16 cellular contexts compared by ENCODE assay signal in the genomic region with DNA sequence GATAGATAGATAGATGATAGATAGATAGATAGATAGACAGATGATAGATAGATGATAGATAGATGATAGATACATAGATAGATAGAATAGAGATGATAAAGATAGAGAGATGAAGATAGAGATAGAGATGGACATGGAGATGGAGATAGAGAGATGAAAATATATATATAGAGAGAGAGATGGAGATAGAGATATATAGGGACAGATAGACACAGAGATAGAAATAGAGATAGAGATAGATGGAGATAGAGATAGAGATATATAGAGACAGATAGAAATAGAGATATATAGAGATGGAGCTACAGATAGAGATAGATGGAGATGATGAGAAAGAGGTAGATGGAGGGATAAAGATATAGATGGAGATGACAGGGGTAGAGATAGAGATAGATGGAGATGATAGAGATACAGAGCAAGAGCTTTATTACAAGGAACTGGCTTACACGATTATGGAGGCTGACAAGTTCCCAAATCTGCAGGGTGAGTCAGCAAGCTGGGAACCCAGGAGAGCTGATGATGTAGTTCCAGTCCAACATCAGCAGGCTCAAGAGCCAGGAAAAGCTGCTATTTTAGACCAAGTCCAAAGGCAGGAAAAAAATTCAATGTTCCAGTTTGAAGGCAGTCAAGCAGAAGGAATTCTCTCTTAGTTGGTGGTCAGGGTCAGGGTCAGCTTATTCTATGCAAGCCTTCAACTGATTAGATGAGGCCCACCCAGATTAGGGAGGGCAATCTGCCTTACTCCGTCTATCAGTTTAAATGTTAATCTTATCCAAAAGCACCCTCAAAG. TPM values are rescaled to one million over a fixed set of nuclear protein-coding genes. Genes with fewer than 3 reads are reported as not detected.
DNase-seq lines count a peak whose midpoint lies in the region; ATAC-seq and TF ChIP-seq lines count a peak whose summit lies in the region.
"Had no signal": no experiment of that assay in that cellular context is flagged by ENCODE, and none has a peak within 500 bp of the region (broad histone marks: within the 10 kb centered on the region; RNA-seq: fewer than 3 reads in every experiment).

No MANE protein-coding gene starts in this region.

- peaks cover 26% of the 10 kb centered on the region for H3K79me2 ChIP-seq in SK-N-SH (ENCODE audit: insufficient read depth)

- H2AFZ ChIP-seq in SK-N-SH (ENCODE audit: low read depth): no peak overlapping the region

- TF ChIP-seq CTCF in SK-N-SH (IDR thresholded peaks at IDR 0.05): no peak
- TF ChIP-seq CTCF in astrocyte of the spinal cord (IDR thresholded peaks at IDR 0.05; ENCODE audit: low read depth, low read length): no peak
- no peak for TF ChIP-seq CTCF in tibial artery (IDR thresholded peaks at IDR 0.05)

- TF ChIP-seq EP300 in SK-N-SH (IDR thresholded peaks at IDR 0.05; ENCODE audit: borderline replicate concordance in 1 of 2, low read depth in 1 of 2, low read length in 1 of 2): no peak

- intact Hi-C loops in left cardiac atrium (cut with DNase I) (no loop called here), tibial artery (cut with DNase I; ENCODE audit: low total_unique reads) (no loop called here)

- DNase-seq in SK-N-SH: no peak
- DNase-seq in astrocyte of the spinal cord (ENCODE audit: low read depth, low spot score): peak; percentile 46
- DNase-seq in left cardiac atrium: peak; percentile 26
- peak; percentile 70 to 91 for DNase-seq in tibial artery
- no peak for DNase-seq in NCI-H1105 (lab: John Stamatoyannopoulos, UW)
- no peak for DNase-seq in activated T-cell treated with anti-CD3 and anti-CD28 coated beads, Interleukin-2, amount 50 U/mL, for 1 hour
- DNase-seq: CD4-positive, CD25-positive, alpha-beta regulatory T cell; DND-41; hippocampal formation; NCI-H1092 treated with DMSO at 0.1 percent for 48 hours; T-cell; trophoblast cell had no signal

- H3K9ac ChIP-seq in SK-N-SH: no peak overlapping the region

- CTCF ChIA-PET in SK-N-SH (lab: Yijun Ruan, JAX): interaction anchor here (2.4 kb wide), 1 partner anchor 27 kb away, joined by 8 read pairs; no protein-coding TSS in a partner anchor

- POLR2A ChIA-PET in SK-N-SH (lab: Yijun Ruan, JAX): no interaction called here

- TF ChIP-seq RAD21 in SK-N-SH (IDR thresholded peaks at IDR 0.05; ENCODE audit: low read length): no peak

- H3F3A ChIP-seq in SK-N-SH (replicated peaks; ENCODE audit: insufficient read depth): peaks cover 96% of the 10 kb centered on the region

- peaks cover 3 to 59% of the 10 kb centered on the region in 2 experiments; a peak in 3 of 4 replicates for H3K4me1 ChIP-seq in SK-N-SH (ENCODE audit: control insufficient read depth in 1 of 2, insufficient read depth in 2 of 2, low read depth in 1 of 2, low read length in 1 of 2)
- peaks cover 0 to 70% (median 30%) of the 10 kb centered on the region in 4 donors for H3K4me1 ChIP-seq in tibial artery

- ATAC-seq in SK-N-SH treated with all-trans-retinoic acid at 6 μM for 48 hours: no peak
- ATAC-seq in left cardiac atrium: peak; percentile 38 to 70
- no peak for ATAC-seq in HG03280 (IDR thresholded peaks at IDR 0.05; ENCODE audit: unreplicated experiment)
- ATAC-seq: T-cell had no signal

- H3K9me2 ChIP-seq in SK-N-SH: no peaks in the 10 kb centered on the region

- H3K4me2 ChIP-seq in SK-N-SH: no peak overlapping the region

- in situ Hi-C loops in astrocyte of the spinal cord (cut with HindIII; ENCODE audit: low sequenced_read_pairs): no loop called here

- peak overlapping the region in 1 of 2 experiments; percentile 99; a peak in 1 of 4 replicates for H3K27ac ChIP-seq in SK-N-SH (ENCODE audit: low read depth in 2 of 2, low read length in 1 of 2)
- peak overlapping the region; percentile 73 to 80 for H3K27ac ChIP-seq in tibial artery
- H3K27ac ChIP-seq: 22Rv1, skin epidermis had no signal

- H3K27me3 ChIP-seq in SK-N-SH (ENCODE audit: insufficient read depth) (no peaks in the 10 kb centered on the region), tibial artery (no peaks in the 10 kb centered on the region)

- H3K4me3 ChIP-seq in SK-N-SH (ENCODE audit: low read depth in 2 of 2, low read length in 1 of 2) (no peak overlapping the region), astrocyte of the spinal cord (ENCODE audit: low read depth, low read length) (no peak overlapping the region), tibial artery (no peak overlapping the region)
- H3K4me3 ChIP-seq: skin epidermis had no signal

- H4K20me1 ChIP-seq in SK-N-SH (ENCODE audit: insufficient read depth): no peaks in the 10 kb centered on the region

- H3K36me3 ChIP-seq in SK-N-SH (replicated peaks in 1 of 2; ENCODE audit: control insufficient read depth in 1 of 2, insufficient read depth in 2 of 2, low read length in 1 of 2): peaks cover 21 to 34% of the 10 kb centered on the region in 2 experiments
- peaks cover 13 to 23% (median 22%) of the 10 kb centered on the region in 3 donors for H3K36me3 ChIP-seq in tibial artery

- H3K9me3 ChIP-seq in SK-N-SH (no peaks in the 10 kb centered on the region), tibial artery (no peaks in the 10 kb centered on the region)

- WGBS in SK-N-SH (ENCODE audit: low lambda C conversion rate): 33% methylated on average over 2 of the region's 2 CpGs

TF ChIP-seq in SK-N-SH, 30 proteins besides CTCF, POLR2A, EP300 and RAD21:
- TF ChIP-seq POLR2AphosphoS5 (IDR thresholded peaks at IDR 0.05; ENCODE audit: low read depth, low read length): no peak
- TF ChIP-seq RXRA (IDR thresholded peaks at IDR 0.05; ENCODE audit: borderline replicate concordance, low read depth): no peak
- no peak for TF ChIP-seq FOXJ3 (CRISPR knock-in tag; IDR thresholded peaks at IDR 0.05)
- TF ChIP-seq GATA2 (CRISPR knock-in tag; IDR thresholded peaks at IDR 0.05): no peak
- no peak for TF ChIP-seq YY1 (IDR thresholded peaks at IDR 0.05; ENCODE audit: low read depth)
- TF ChIP-seq FOSL2 (IDR thresholded peaks at IDR 0.05; ENCODE audit: borderline replicate concordance, low read depth): peak; percentile 23
- TF ChIP-seq TCF12 (IDR thresholded peaks at IDR 0.05): 0 out of 2 replicates have a peak, but pooled peaks have one; percentile 10
- no peak for TF ChIP-seq CHD2 (IDR thresholded peaks at IDR 0.05; ENCODE audit: low read length, partially characterized antibody)
- TF ChIP-seq, protein P1, sequence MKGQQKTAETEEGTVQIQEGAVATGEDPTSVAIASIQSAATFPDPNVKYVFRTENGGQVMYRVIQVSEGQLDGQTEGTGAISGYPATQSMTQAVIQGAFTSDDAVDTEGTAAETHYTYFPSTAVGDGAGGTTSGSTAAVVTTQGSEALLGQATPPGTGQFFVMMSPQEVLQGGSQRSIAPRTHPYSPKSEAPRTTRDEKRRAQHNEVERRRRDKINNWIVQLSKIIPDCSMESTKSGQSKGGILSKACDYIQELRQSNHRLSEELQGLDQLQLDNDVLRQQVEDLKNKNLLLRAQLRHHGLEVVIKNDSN (IDR thresholded peaks at IDR 0.05; ENCODE audit: borderline replicate concordance, low read depth): no peak
- TF ChIP-seq SIN3A (IDR thresholded peaks at IDR 0.05; ENCODE audit: borderline replicate concordance, low read depth, low read length): no peak; the same call in 1 of the 2 replicates

TF ChIP-seq in SK-N-SH treated with all-trans-retinoic acid at 6 μM for 48 hours, 23 proteins besides CTCF, POLR2A, EP300 and RAD21 (continues in another document):
- TF ChIP-seq ISL1 (CRISPR knock-in tag; IDR thresholded peaks at IDR 0.05): no peak
- TF ChIP-seq GLIS3 (CRISPR knock-in tag; IDR thresholded peaks at IDR 0.05): no peak
- TF ChIP-seq, protein P2, sequence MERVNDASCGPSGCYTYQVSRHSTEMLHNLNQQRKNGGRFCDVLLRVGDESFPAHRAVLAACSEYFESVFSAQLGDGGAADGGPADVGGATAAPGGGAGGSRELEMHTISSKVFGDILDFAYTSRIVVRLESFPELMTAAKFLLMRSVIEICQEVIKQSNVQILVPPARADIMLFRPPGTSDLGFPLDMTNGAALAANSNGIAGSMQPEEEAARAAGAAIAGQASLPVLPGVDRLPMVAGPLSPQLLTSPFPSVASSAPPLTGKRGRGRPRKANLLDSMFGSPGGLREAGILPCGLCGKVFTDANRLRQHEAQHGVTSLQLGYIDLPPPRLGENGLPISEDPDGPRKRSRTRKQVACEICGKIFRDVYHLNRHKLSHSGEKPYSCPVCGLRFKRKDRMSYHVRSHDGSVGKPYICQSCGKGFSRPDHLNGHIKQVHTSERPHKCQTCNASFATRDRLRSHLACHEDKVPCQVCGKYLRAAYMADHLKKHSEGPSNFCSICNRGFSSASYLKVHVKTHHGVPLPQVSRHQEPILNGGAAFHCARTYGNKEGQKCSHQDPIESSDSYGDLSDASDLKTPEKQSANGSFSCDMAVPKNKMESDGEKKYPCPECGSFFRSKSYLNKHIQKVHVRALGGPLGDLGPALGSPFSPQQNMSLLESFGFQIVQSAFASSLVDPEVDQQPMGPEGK (CRISPR knock-in tag; IDR thresholded peaks at IDR 0.05; ENCODE audit: borderline replicate concordance): no peak
- no peak for TF ChIP-seq RARB (CRISPR knock-in tag; IDR thresholded peaks at IDR 0.05)
- no peak for TF ChIP-seq ESRRG (CRISPR knock-in tag; IDR thresholded peaks at IDR 0.05)
- TF ChIP-seq ZFP30 (CRISPR knock-in tag; IDR thresholded peaks at IDR 0.05): no peak
- no peak for TF ChIP-seq OSR1 (CRISPR knock-in tag; IDR thresholded peaks at IDR 0.05)
- TF ChIP-seq SNAI2 (CRISPR knock-in tag; IDR thresholded peaks at IDR 0.05): no peak
- TF ChIP-seq, protein P3, sequence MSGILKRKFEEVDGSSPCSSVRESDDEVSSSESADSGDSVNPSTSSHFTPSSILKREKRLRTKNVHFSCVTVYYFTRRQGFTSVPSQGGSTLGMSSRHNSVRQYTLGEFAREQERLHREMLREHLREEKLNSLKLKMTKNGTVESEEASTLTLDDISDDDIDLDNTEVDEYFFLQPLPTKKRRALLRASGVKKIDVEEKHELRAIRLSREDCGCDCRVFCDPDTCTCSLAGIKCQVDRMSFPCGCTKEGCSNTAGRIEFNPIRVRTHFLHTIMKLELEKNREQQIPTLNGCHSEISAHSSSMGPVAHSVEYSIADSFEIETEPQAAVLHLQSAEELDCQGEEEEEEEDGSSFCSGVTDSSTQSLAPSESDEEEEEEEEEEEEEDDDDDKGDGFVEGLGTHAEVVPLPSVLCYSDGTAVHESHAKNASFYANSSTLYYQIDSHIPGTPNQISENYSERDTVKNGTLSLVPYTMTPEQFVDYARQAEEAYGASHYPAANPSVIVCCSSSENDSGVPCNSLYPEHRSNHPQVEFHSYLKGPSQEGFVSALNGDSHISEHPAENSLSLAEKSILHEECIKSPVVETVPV (CRISPR knock-in tag; IDR thresholded peaks at IDR 0.05): no peak
- no peak for TF ChIP-seq ZC3H10 (CRISPR knock-in tag; IDR thresholded peaks at IDR 0.05)
- no peak for TF ChIP-seq CSDC2 (CRISPR knock-in tag; IDR thresholded peaks at IDR 0.05)

RNA-seq across cellular contexts. Expression of a gene that starts 37.1 kb away (rescaled TPM):
- polyA plus RNA-seq in SK-N-SH (2012; rRNA removed): 968 and 1,061 TPM in 2 replicates
- 882 and 1,015 TPM in 2 replicates for polyA plus RNA-seq in SK-N-SH (2012; cell fraction: cytosol; rRNA removed)
- polyA plus RNA-seq in SK-N-SH (2012; cell fraction: nucleus; rRNA removed): 515 and 554 TPM in 2 replicates
- total RNA-seq in left cardiac atrium: 100 to 1,000 TPM; 423 to 465 TPM
- total RNA-seq: CD4-positive, CD25-positive, alpha-beta regulatory T cell had no signal

Comparison
In these comparisons a context has a peak if more than half of its experiments do, and no peak if none do; other contexts are left out.
1. DNase-seq: peak in astrocyte of the spinal cord (single experiment), left cardiac atrium (single experiment) and tibial artery (2 of 2); none in SK-N-SH (single experiment), NCI-H1105 (single experiment) and activated T-cell treated with anti-CD3 and anti-CD28 coated beads, Interleukin-2, amount 50 U/mL, for 1 hour (single experiment).
2. ATAC-seq: peak in left cardiac atrium (2 of 2); none in SK-N-SH treated with all-trans-retinoic acid at 6 μM for 48 hours (single experiment) and HG03280 (single experiment).